ENCODE assay signal across 17 cellular contexts in the genomic region with DNA sequence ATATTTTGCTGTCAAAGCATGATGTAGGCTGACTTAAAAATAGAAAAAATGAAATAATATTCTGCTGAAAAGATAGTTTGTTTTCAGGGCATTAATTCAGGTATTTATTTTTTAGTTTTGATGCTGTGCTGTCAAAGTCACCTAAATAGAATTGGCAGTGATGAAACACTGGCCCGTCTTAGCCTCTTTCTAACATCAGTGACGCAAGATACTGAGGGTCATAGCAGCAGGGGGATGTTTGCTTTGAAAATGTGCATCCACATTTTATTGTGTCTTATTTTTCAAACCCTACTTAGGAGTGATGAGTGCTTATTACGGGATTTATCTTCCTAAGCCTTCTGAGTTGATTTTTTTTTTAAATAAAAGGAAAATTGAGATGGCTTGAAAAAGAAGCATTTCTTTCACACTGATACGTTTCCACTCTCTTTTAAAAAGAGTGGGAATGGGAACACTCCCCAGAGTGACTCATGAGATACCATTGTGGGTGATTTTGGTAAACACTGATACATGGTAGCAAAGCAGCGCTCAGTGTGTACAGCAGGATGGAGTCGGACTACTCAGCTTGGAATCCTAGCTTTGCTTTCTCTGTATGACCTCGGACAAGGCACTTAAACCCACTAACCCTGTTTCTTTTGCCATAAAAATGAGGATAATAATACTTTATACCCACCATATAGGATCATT.
DNase-seq lines count a peak whose midpoint lies in the region; ATAC-seq and TF ChIP-seq lines count a peak whose summit lies in the region.
"Had no signal": no experiment of that assay in that cellular context is flagged by ENCODE, and none has a peak within 500 bp of the region (broad histone marks: within the 10 kb centered on the region; RNA-seq: fewer than 3 reads in every experiment).

No MANE protein-coding gene starts in this region.

- intact Hi-C loops in esophagus muscularis mucosa (cut with DNase I) = no loop called here
- intact Hi-C loops in lower lobe of right lung (cut with DNase I) = no loop called here
- intact Hi-C loops in activated naive CD4-positive, alpha-beta T cell treated with anti-CD3 and anti-CD28 coated beads for 36 hours (cut with micrococcal nuclease) = no loop called here

- H3K4me3 ChIP-seq in AG09309 (ENCODE audit: control insufficient read depth, low read depth, low read length) (no peak overlapping the region), esophagus muscularis mucosa (no peak overlapping the region), lower lobe of right lung (no peak overlapping the region)
- H3K4me3 ChIP-seq: cardiac muscle cell had no signal

- no peak for ATAC-seq in lower lobe of right lung

- H3K27me3 ChIP-seq in esophagus muscularis mucosa (no peaks in the 10 kb centered on the region), lower lobe of right lung (ENCODE audit: low read depth) (no peaks in the 10 kb centered on the region)
- H3K27me3 ChIP-seq: cardiac muscle cell had no signal

- TF ChIP-seq EP300 in esophagus muscularis mucosa (IDR thresholded peaks at IDR 0.05) = no peak

- H3K27ac Mint-ChIP-seq in glutamatergic neuron (ENCODE audit: unreplicated experiment) = no peak overlapping the region
- H3K27ac Mint-ChIP-seq in activated naive CD4-positive, alpha-beta T cell treated with anti-CD3 and anti-CD28 coated beads for 36 hours = no peak overlapping the region

- TF ChIP-seq CTCF in AG09309 (IDR thresholded peaks at IDR 0.05; ENCODE audit: control insufficient read depth, insufficient read depth, low read depth, low read length, missing control alignments) (no peak), esophagus muscularis mucosa (IDR thresholded peaks at IDR 0.05) (no peak), lower lobe of right lung (IDR thresholded peaks at IDR 0.05) (no peak), glutamatergic neuron (IDR thresholded peaks at IDR 0.05; ENCODE audit: partially characterized antibody, unreplicated experiment) (no peak)

- DNase-seq in AG09309 (ENCODE audit: low read depth) = peak; percentile 38
- peak; percentile 21 for DNase-seq in NCI-H82 (lab: John Stamatoyannopoulos, UW)
- no peak for DNase-seq in esophagus muscularis mucosa (ENCODE audit: extremely low spot score)
- no peak for DNase-seq in lower lobe of right lung
- no peak for DNase-seq in NAMALWA (ENCODE audit: low spot score)
- DNase-seq in glutamatergic neuron = no peak
- no peak for DNase-seq in activated naive CD4-positive, alpha-beta T cell treated with anti-CD3 and anti-CD28 coated beads for 36 hours
- DNase-seq in NCI-H748 treated with DMSO at 0.1 percent for 48 hours (lab: John Stamatoyannopoulos, UW) = no peak
- DNase-seq: activated T-cell treated with anti-CD3 and anti-CD28 coated beads for 4 hours; AML-193; DMS79 treated with DMSO at 0.1 percent for 48 hours; GOT3; kidney glomerular epithelial cell; NCI-H1092 treated with DMSO at 0.1 percent for 48 hours; stimulated activated CD8-positive, alpha-beta memory T cell treated with anti-CD3 and anti-CD28 coated beads, Interleukin-4, amount 100 ng/mL, for 48 hours had no signal

- H3K4me1 Mint-ChIP-seq in glutamatergic neuron (ENCODE audit: low read depth, unreplicated experiment) = peaks cover 29% of the 10 kb centered on the region
- peaks cover 9% of the 10 kb centered on the region for H3K4me1 Mint-ChIP-seq in activated naive CD4-positive, alpha-beta T cell treated with anti-CD3 and anti-CD28 coated beads for 36 hours (ENCODE audit: low read depth)

- H3K9me3 ChIP-seq in esophagus muscularis mucosa = no peaks in the 10 kb centered on the region
- no peaks in the 10 kb centered on the region for H3K9me3 ChIP-seq in lower lobe of right lung

- H3K27me3 Mint-ChIP-seq in glutamatergic neuron (ENCODE audit: unreplicated experiment) = no peaks in the 10 kb centered on the region
- H3K27me3 Mint-ChIP-seq in activated naive CD4-positive, alpha-beta T cell treated with anti-CD3 and anti-CD28 coated beads for 36 hours (ENCODE audit: low read depth) = no peaks in the 10 kb centered on the region

- no peak overlapping the region for H3K4me3 Mint-ChIP-seq in glutamatergic neuron (ENCODE audit: unreplicated experiment)
- H3K4me3 Mint-ChIP-seq in activated naive CD4-positive, alpha-beta T cell treated with anti-CD3 and anti-CD28 coated beads for 36 hours = no peak overlapping the region
- H3K4me3 Mint-ChIP-seq: neural crest cell had no signal

- H3K4me1 ChIP-seq in esophagus muscularis mucosa = peaks cover 6 to 28% (median 23%) of the 10 kb centered on the region in 4 donors
- H3K4me1 ChIP-seq in lower lobe of right lung = peaks cover 4% of the 10 kb centered on the region

- CTCF ChIA-PET in activated naive CD4-positive, alpha-beta T cell treated with anti-CD3 and anti-CD28 coated beads for 36 hours (lab: Charles Lee) = interaction anchor here (0.6 to 0.8 kb wide), 3 partner anchors 10 to 164 kb away, joined by 3 to 4 read pairs (median 4); no protein-coding TSS in a partner anchor

- no peak for TF ChIP-seq POLR2A in esophagus muscularis mucosa (IDR thresholded peaks at IDR 0.05; ENCODE audit: low read depth)

- no peaks in the 10 kb centered on the region for H3K36me3 Mint-ChIP-seq in glutamatergic neuron (ENCODE audit: unreplicated experiment)
- peaks cover 2% of the 10 kb centered on the region for H3K36me3 Mint-ChIP-seq in activated naive CD4-positive, alpha-beta T cell treated with anti-CD3 and anti-CD28 coated beads for 36 hours (ENCODE audit: low read depth)

- no peaks in the 10 kb centered on the region for H3K9me3 Mint-ChIP-seq in glutamatergic neuron (ENCODE audit: unreplicated experiment)
- no peaks in the 10 kb centered on the region for H3K9me3 Mint-ChIP-seq in activated naive CD4-positive, alpha-beta T cell treated with anti-CD3 and anti-CD28 coated beads for 36 hours
- H3K9me3 Mint-ChIP-seq: neural crest cell had no signal

- 68% methylated on average over 7 of the region's 7 CpGs for WGBS in esophagus muscularis mucosa

- H3K27ac ChIP-seq in esophagus muscularis mucosa (replicated peaks in 1 of 4) (peak overlapping the region; percentile 18 to 61 (median 44)), lower lobe of right lung (peak overlapping the region; percentile 48)
- H3K27ac ChIP-seq: cardiac muscle cell had no signal

- H3K36me3 ChIP-seq in esophagus muscularis mucosa = no peaks in the 10 kb centered on the region
- no peaks in the 10 kb centered on the region for H3K36me3 ChIP-seq in lower lobe of right lung
- H3K36me3 ChIP-seq: cardiac muscle cell had no signal

Comparison
In these comparisons a context has a peak if more than half of its experiments do, and no peak if none do; other contexts are left out.
1. DNase-seq: peak in AG09309 (single experiment) and NCI-H82 (single experiment); none in esophagus muscularis mucosa (single experiment), lower lobe of right lung (single experiment), NAMALWA (single experiment), glutamatergic neuron (single experiment), activated naive CD4-positive, alpha-beta T cell treated with anti-CD3 and anti-CD28 coated beads for 36 hours (single experiment) and NCI-H748 treated with DMSO at 0.1 percent for 48 hours (single experiment).